In the genomic region with DNA sequence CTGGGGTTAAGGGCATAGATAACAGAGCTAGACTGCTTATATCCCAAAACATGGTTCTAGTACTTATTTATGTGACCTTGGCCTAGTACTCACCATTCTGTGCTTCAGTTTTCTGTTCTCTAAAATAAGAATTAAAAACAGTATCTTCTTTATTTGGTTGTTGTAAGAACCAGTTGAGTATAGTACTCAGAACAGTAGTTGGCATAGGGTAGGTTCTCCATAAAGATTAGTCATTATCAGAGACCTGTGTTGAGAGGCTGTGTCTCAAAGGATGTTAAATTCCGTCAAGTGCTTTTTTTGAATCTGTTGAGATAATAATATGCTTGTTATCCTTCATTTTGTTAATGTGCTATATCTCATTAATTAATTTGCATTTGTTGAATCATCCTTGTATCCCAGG, we compare ENCODE assay signal across 18 cellular contexts. TPM values are rescaled to one million over a fixed set of nuclear protein-coding genes. Genes with fewer than 3 reads are reported as not detected.
DNase-seq lines count a peak whose midpoint lies in the region; ATAC-seq and TF ChIP-seq lines count a peak whose summit lies in the region.
"Had no signal": no experiment of that assay in that cellular context is flagged by ENCODE, and none has a peak within 500 bp of the region (broad histone marks: within the 10 kb centered on the region; RNA-seq: fewer than 3 reads in every experiment).

No MANE protein-coding gene starts in this region.

- H3K27me3 ChIP-seq in neural cell (ENCODE audit: insufficient read depth, low read depth, low read length) (no peaks in the 10 kb centered on the region), neural progenitor cell (no peaks in the 10 kb centered on the region)
- H3K27me3 ChIP-seq: BLaER1 had no signal

- H3K27me3 Mint-ChIP-seq in neural progenitor cell (ENCODE audit: insufficient read depth, low read depth) = no peaks in the 10 kb centered on the region
- H3K27me3 Mint-ChIP-seq: CD8-positive, alpha-beta memory T cell; IgD-negative memory B cell had no signal

- no peak for DNase-seq in effector CD4-positive, alpha-beta T cell
- DNase-seq in neural progenitor cell (ENCODE audit: low spot score) = no peak
- DNase-seq: 8988T; AML-193; CD8-positive, alpha-beta memory T cell; DMS53; GF-D8; GM23248; KG1 had no signal

- peak overlapping the region; percentile 0 for H3K4me2 ChIP-seq in neural cell (ENCODE audit: low read length)
- H3K4me2 ChIP-seq in neural progenitor cell = no peak overlapping the region
- H3K4me2 ChIP-seq: BLaER1 had no signal

- no peak for TF ChIP-seq CTCF in neural cell (IDR thresholded peaks at IDR 0.05; ENCODE audit: poor library complexity, severe bottlenecking)
- no peak for TF ChIP-seq CTCF in neural progenitor cell (IDR thresholded peaks at IDR 0.05)

- no peak overlapping the region for H3K27ac Mint-ChIP-seq in neural progenitor cell
- H3K27ac Mint-ChIP-seq: CD8-positive, alpha-beta memory T cell; IgD-negative memory B cell had no signal

- no peaks in the 10 kb centered on the region for H3K4me1 ChIP-seq in neural progenitor cell
- H3K4me1 ChIP-seq: BLaER1 had no signal

- no peaks in the 10 kb centered on the region for H3K4me1 Mint-ChIP-seq in neural progenitor cell
- H3K4me1 Mint-ChIP-seq: CD8-positive, alpha-beta memory T cell had no signal

- H3K4me3 Mint-ChIP-seq in neural progenitor cell = no peak overlapping the region
- H3K4me3 Mint-ChIP-seq: CD8-positive, alpha-beta memory T cell; IgD-negative memory B cell had no signal

- H3K27ac ChIP-seq in neural cell (ENCODE audit: low read length) (no peak overlapping the region), neural progenitor cell (no peak overlapping the region)
- H3K27ac ChIP-seq: BLaER1, GM23248 had no signal

- H3K36me3 ChIP-seq in neural cell (ENCODE audit: insufficient read depth, low read length) = no peaks in the 10 kb centered on the region
- H3K36me3 ChIP-seq in neural progenitor cell = peaks cover 11% of the 10 kb centered on the region
- H3K36me3 ChIP-seq: BLaER1 had no signal

- TF ChIP-seq EP300 in neural cell (conservative IDR thresholded peaks at IDR 0.05; ENCODE audit: poor library complexity, severe bottlenecking) = no peak

- H2AFZ ChIP-seq in neural cell (ENCODE audit: low read depth, low read length) = no peak overlapping the region
- no peak overlapping the region for H2AFZ ChIP-seq in neural progenitor cell (replicated peaks)
- H2AFZ ChIP-seq: GM23248 had no signal

- no peak for TF ChIP-seq RAD21 in neural cell (conservative IDR thresholded peaks at IDR 0.05)

- H3K9me3 ChIP-seq in neural cell (ENCODE audit: low read length) = no peaks in the 10 kb centered on the region
- peaks cover 4% of the 10 kb centered on the region for H3K9me3 ChIP-seq in neural progenitor cell (ENCODE audit: low read depth)

- H3K9me3 Mint-ChIP-seq in neural progenitor cell = peaks cover 14% of the 10 kb centered on the region

- H3K4me3 ChIP-seq in neural cell (ENCODE audit: low read length) = no peak overlapping the region
- no peak overlapping the region for H3K4me3 ChIP-seq in neural progenitor cell
- H3K4me3 ChIP-seq: BLaER1, GM23248 had no signal

- no peaks in the 10 kb centered on the region for H3K36me3 Mint-ChIP-seq in neural progenitor cell
- H3K36me3 Mint-ChIP-seq: CD8-positive, alpha-beta memory T cell had no signal

- ATAC-seq in GM18508 (IDR thresholded peaks at IDR 0.05; ENCODE audit: insufficient read depth, unreplicated experiment) = peak; percentile 77
- peak; percentile 53 for ATAC-seq in HG02981 (IDR thresholded peaks at IDR 0.05; ENCODE audit: unreplicated experiment)
- ATAC-seq in HG03571 (IDR thresholded peaks at IDR 0.05; ENCODE audit: unreplicated experiment) = peak; percentile 68
- ATAC-seq in HG03045 (IDR thresholded peaks at IDR 0.05; ENCODE audit: unreplicated experiment) = no peak

- no peaks in the 10 kb centered on the region for H3F3A ChIP-seq in neural cell (ENCODE audit: insufficient read depth, low read length, poor library complexity, severe bottlenecking)
- H3F3A ChIP-seq in neural progenitor cell (ENCODE audit: low read depth) = no peaks in the 10 kb centered on the region

- no peaks in the 10 kb centered on the region for H3K9me2 ChIP-seq in neural cell (ENCODE audit: insufficient read depth, low read length)

- no peak overlapping the region for H3K9ac ChIP-seq in neural cell (ENCODE audit: low read length)
- H3K9ac ChIP-seq in neural progenitor cell = no peak overlapping the region
- H3K9ac ChIP-seq: BLaER1, GM23248 had no signal

- no peaks in the 10 kb centered on the region for H4K20me1 ChIP-seq in neural cell (ENCODE audit: insufficient read depth)
- H4K20me1 ChIP-seq in neural progenitor cell (ENCODE audit: low read depth) = no peaks in the 10 kb centered on the region
- H4K20me1 ChIP-seq: BLaER1 had no signal

- H3K79me2 ChIP-seq in neural cell (replicated peaks; ENCODE audit: insufficient read depth, low read length) (no peaks in the 10 kb centered on the region), neural progenitor cell (ENCODE audit: low read depth) (no peaks in the 10 kb centered on the region)

TF ChIP-seq in neural cell, 6 proteins besides CTCF, POLR2A, EP300 and RAD21:
- TF ChIP-seq TAF1 (IDR thresholded peaks at IDR 0.05; ENCODE audit: low read depth) = no peak
- TF ChIP-seq, protein P1, sequence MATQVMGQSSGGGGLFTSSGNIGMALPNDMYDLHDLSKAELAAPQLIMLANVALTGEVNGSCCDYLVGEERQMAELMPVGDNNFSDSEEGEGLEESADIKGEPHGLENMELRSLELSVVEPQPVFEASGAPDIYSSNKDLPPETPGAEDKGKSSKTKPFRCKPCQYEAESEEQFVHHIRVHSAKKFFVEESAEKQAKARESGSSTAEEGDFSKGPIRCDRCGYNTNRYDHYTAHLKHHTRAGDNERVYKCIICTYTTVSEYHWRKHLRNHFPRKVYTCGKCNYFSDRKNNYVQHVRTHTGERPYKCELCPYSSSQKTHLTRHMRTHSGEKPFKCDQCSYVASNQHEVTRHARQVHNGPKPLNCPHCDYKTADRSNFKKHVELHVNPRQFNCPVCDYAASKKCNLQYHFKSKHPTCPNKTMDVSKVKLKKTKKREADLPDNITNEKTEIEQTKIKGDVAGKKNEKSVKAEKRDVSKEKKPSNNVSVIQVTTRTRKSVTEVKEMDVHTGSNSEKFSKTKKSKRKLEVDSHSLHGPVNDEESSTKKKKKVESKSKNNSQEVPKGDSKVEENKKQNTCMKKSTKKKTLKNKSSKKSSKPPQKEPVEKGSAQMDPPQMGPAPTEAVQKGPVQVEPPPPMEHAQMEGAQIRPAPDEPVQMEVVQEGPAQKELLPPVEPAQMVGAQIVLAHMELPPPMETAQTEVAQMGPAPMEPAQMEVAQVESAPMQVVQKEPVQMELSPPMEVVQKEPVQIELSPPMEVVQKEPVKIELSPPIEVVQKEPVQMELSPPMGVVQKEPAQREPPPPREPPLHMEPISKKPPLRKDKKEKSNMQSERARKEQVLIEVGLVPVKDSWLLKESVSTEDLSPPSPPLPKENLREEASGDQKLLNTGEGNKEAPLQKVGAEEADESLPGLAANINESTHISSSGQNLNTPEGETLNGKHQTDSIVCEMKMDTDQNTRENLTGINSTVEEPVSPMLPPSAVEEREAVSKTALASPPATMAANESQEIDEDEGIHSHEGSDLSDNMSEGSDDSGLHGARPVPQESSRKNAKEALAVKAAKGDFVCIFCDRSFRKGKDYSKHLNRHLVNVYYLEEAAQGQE (IDR thresholded peaks at IDR 0.05; ENCODE audit: borderline replicate concordance) = no peak
- no peak for TF ChIP-seq POLR2AphosphoS5 (IDR thresholded peaks at IDR 0.05)
- no peak for TF ChIP-seq EZH2 (IDR thresholded peaks at IDR 0.05; ENCODE audit: borderline replicate concordance, insufficient read depth, low read length, poor library complexity, severe bottlenecking)
- no peak for TF ChIP-seq SMC3 (conservative IDR thresholded peaks at IDR 0.05; ENCODE audit: poor library complexity)
- TF ChIP-seq MXI1 (conservative IDR thresholded peaks at IDR 0.05; ENCODE audit: poor library complexity, severe bottlenecking) = no peak
TF ChIP-seq in neural cell: peak in this region for 0.

RNA-seq across cellular contexts. Expression of a gene that starts 47.4 kb away (rescaled TPM):
- polyA plus RNA-seq in neural cell = 0.17 TPM in 1 of 2 replicates, not detected in the other
- polyA minus RNA-seq in neural cell = not detected in 2 replicates
- total RNA-seq in neural progenitor cell (ENCODE audit: low replicate concordance) = 0.28 and 1.2 TPM in 2 replicates
- total RNA-seq: CD8-positive, alpha-beta memory T cell; GM23248; HT1080; LHCN-M2 had no signal
- polyA plus RNA-seq: CD8-positive, alpha-beta memory T cell; GM23248; IgD-negative memory B cell had no signal
